1 cellular context compared by ENCODE assay signal in the genomic region with DNA sequence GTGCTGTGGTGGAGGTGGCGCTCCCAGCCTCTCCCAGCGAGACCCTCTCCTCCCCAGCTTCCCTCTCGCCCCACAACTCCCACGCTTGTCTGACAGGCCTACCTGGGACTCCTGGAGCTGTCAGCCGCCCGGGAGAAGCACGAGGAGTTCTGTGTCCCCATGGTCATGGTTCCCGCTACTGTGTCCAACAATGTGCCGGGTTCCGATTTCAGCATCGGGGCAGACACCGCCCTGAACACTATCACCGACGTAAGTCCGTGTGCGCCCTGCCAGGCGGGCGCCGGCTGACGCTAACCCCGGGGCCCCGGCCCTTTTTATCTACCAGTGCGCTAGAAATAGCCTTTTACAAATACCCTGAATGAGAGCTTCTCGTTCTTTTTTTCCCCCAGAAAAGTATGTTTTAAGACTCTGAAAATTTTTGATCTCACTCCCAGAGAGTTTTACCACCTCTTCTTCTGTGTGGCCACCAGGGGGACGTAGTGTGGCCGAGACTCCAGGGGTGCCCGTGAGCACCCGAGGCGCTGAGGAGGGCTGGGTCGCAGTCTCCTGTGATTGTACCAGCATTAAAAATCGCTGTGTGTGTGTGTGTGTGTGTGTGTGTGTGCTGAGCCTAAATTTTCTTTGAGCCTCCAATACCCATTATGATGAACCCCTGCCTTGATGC.
TF ChIP-seq lines count a peak whose summit lies in the region.

No MANE protein-coding gene starts in this region.

TF ChIP-seq in IMR-90, 13 proteins besides CTCF, POLR2A, EP300 and RAD21 (continued from another document):
- TF ChIP-seq ELK1 (IDR thresholded peaks at IDR 0.05; ENCODE audit: borderline replicate concordance, low read depth, low read length), result no peak
- no peak for TF ChIP-seq MAFK (IDR thresholded peaks at IDR 0.05; ENCODE audit: low read depth, low read length)
- no peak for TF ChIP-seq RCOR1 (IDR thresholded peaks at IDR 0.05; ENCODE audit: insufficient replicate concordance, low read length)
- no peak for TF ChIP-seq CEBPB (IDR thresholded peaks at IDR 0.05; ENCODE audit: low read depth, low read length)
